Comparison of ENCODE assay signal across 1 cellular context in the genomic region with DNA sequence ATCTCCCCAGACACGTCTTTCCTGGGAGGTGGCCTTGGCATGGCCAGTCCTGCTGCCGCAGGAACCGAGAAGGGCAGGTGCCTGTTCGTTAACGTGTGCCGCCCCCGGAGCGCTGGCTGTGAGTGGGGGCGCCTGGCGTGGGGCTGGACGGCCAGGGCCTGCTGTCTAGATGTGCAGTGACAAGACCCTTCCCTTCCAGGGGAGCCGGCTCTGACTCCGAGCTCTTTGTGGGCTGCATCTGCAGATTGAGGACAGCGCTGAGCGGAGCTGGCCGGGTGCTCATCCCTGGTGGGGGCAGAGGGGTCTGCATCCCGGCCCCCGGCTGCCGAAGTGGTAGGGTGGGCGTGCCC.
TF ChIP-seq lines count a peak whose summit lies in the region.

No MANE protein-coding gene starts in this region.

TF ChIP-seq in GM23338, 12 proteins besides CTCF, POLR2A, EP300 and RAD21 (continued from another document):
- TF ChIP-seq, protein P1, sequence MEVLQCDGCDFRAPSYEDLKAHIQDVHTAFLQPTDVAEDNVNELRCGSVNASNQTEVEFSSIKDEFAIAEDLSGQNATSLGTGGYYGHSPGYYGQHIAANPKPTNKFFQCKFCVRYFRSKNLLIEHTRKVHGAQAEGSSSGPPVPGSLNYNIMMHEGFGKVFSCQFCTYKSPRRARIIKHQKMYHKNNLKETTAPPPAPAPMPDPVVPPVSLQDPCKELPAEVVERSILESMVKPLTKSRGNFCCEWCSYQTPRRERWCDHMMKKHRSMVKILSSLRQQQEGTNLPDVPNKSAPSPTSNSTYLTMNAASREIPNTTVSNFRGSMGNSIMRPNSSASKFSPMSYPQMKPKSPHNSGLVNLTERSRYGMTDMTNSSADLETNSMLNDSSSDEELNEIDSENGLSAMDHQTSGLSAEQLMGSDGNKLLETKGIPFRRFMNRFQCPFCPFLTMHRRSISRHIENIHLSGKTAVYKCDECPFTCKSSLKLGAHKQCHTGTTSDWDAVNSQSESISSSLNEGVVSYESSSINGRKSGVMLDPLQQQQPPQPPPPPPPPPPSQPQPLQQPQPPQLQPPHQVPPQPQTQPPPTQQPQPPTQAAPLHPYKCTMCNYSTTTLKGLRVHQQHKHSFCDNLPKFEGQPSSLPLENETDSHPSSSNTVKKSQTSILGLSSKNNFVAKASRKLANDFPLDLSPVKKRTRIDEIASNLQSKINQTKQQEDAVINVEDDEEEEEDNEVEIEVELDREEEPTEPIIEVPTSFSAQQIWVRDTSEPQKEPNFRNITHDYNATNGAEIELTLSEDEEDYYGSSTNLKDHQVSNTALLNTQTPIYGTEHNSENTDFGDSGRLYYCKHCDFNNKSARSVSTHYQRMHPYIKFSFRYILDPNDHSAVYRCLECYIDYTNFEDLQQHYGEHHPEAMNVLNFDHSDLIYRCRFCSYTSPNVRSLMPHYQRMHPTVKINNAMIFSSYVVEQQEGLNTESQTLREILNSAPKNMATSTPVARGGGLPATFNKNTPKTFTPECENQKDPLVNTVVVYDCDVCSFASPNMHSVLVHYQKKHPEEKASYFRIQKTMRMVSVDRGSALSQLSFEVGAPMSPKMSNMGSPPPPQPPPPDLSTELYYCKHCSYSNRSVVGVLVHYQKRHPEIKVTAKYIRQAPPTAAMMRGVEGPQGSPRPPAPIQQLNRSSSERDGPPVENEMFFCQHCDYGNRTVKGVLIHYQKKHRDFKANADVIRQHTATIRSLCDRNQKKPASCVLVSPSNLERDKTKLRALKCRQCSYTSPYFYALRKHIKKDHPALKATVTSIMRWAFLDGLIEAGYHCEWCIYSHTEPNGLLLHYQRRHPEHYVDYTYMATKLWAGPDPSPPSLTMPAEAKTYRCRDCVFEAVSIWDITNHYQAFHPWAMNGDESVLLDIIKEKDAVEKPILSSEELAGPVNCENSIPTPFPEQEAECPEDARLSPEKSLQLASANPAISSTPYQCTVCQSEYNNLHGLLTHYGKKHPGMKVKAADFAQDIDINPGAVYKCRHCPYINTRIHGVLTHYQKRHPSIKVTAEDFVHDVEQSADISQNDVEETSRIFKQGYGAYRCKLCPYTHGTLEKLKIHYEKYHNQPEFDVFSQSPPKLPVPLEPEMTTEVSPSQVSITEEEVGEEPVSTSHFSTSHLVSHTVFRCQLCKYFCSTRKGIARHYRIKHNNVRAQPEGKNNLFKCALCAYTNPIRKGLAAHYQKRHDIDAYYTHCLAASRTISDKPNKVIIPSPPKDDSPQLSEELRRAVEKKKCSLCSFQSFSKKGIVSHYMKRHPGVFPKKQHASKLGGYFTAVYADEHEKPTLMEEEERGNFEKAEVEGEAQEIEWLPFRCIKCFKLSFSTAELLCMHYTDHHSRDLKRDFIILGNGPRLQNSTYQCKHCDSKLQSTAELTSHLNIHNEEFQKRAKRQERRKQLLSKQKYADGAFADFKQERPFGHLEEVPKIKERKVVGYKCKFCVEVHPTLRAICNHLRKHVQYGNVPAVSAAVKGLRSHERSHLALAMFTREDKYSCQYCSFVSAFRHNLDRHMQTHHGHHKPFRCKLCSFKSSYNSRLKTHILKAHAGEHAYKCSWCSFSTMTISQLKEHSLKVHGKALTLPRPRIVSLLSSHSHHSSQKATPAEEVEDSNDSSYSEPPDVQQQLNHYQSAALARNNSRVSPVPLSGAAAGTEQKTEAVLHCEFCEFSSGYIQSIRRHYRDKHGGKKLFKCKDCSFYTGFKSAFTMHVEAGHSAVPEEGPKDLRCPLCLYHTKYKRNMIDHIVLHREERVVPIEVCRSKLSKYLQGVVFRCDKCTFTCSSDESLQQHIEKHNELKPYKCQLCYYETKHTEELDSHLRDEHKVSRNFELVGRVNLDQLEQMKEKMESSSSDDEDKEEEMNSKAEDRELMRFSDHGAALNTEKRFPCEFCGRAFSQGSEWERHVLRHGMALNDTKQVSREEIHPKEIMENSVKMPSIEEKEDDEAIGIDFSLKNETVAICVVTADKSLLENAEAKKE (CRISPR knock-in tag; IDR thresholded peaks at IDR 0.05): no peak
- TF ChIP-seq NANOG (IDR thresholded peaks at IDR 0.05; ENCODE audit: borderline replicate concordance) (no peak), ZNF114 (CRISPR knock-in tag; IDR thresholded peaks at IDR 0.05) (no peak), EZH2phosphoT487 (IDR thresholded peaks at IDR 0.05; ENCODE audit: unreplicated experiment) (no peak), JUNB (IDR thresholded peaks at IDR 0.05; ENCODE audit: unreplicated experiment) (no peak), ZNF331 (CRISPR knock-in tag; IDR thresholded peaks at IDR 0.05; ENCODE audit: low read depth) (no peak), POLR2AphosphoS5 (IDR thresholded peaks at IDR 0.05; ENCODE audit: low read depth) (no peak), STAT1 (IDR thresholded peaks at IDR 0.05; ENCODE audit: unreplicated experiment) (no peak), CREB1 (CRISPR knock-in tag; IDR thresholded peaks at IDR 0.05; ENCODE audit: low read depth) (no peak)
- TF ChIP-seq, protein P2, sequence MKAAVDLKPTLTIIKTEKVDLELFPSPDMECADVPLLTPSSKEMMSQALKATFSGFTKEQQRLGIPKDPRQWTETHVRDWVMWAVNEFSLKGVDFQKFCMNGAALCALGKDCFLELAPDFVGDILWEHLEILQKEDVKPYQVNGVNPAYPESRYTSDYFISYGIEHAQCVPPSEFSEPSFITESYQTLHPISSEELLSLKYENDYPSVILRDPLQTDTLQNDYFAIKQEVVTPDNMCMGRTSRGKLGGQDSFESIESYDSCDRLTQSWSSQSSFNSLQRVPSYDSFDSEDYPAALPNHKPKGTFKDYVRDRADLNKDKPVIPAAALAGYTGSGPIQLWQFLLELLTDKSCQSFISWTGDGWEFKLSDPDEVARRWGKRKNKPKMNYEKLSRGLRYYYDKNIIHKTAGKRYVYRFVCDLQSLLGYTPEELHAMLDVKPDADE (IDR thresholded peaks at IDR 0.05): no peak
- TF ChIP-seq, protein P3, sequence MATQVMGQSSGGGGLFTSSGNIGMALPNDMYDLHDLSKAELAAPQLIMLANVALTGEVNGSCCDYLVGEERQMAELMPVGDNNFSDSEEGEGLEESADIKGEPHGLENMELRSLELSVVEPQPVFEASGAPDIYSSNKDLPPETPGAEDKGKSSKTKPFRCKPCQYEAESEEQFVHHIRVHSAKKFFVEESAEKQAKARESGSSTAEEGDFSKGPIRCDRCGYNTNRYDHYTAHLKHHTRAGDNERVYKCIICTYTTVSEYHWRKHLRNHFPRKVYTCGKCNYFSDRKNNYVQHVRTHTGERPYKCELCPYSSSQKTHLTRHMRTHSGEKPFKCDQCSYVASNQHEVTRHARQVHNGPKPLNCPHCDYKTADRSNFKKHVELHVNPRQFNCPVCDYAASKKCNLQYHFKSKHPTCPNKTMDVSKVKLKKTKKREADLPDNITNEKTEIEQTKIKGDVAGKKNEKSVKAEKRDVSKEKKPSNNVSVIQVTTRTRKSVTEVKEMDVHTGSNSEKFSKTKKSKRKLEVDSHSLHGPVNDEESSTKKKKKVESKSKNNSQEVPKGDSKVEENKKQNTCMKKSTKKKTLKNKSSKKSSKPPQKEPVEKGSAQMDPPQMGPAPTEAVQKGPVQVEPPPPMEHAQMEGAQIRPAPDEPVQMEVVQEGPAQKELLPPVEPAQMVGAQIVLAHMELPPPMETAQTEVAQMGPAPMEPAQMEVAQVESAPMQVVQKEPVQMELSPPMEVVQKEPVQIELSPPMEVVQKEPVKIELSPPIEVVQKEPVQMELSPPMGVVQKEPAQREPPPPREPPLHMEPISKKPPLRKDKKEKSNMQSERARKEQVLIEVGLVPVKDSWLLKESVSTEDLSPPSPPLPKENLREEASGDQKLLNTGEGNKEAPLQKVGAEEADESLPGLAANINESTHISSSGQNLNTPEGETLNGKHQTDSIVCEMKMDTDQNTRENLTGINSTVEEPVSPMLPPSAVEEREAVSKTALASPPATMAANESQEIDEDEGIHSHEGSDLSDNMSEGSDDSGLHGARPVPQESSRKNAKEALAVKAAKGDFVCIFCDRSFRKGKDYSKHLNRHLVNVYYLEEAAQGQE (IDR thresholded peaks at IDR 0.05; ENCODE audit: unreplicated experiment): no peak
